ENCODE assay signal across 12 cellular contexts in genomic region chrX:19649227-19650009, GRCh38.
DNase-seq lines count a peak whose midpoint lies in the region; ATAC-seq and TF ChIP-seq lines count a peak whose summit lies in the region.
"Had no signal": no experiment of that assay in that cellular context is flagged by ENCODE, and none has a peak within 500 bp of the region (broad histone marks: within the 10 kb centered on the region; RNA-seq: fewer than 3 reads in every experiment).

No MANE protein-coding gene starts in this region.

- H3K4me1 Mint-ChIP-seq in Caco-2 (ENCODE audit: low read depth, unreplicated experiment): peaks cover 38% of the 10 kb centered on the region
- no peaks in the 10 kb centered on the region for H3K4me1 Mint-ChIP-seq in neural progenitor cell

- no peaks in the 10 kb centered on the region for H3K27me3 ChIP-seq in Caco-2 (replicated peaks; ENCODE audit: control insufficient read depth, insufficient read depth, low read length)
- no peaks in the 10 kb centered on the region for H3K27me3 ChIP-seq in neural progenitor cell
- H3K27me3 ChIP-seq: body of pancreas had no signal

- H3K4me3 Mint-ChIP-seq in Caco-2 (ENCODE audit: unreplicated experiment) (no peak overlapping the region), neural progenitor cell (no peak overlapping the region)

- intact Hi-C loops in Caco-2 (cut with micrococcal nuclease; ENCODE audit: unreplicated experiment) (no loop called here), sciatic nerve (cut with DNase I) (no loop called here)

- H3K9me3 Mint-ChIP-seq in Caco-2 (ENCODE audit: unreplicated experiment): peaks cover 24% of the 10 kb centered on the region
- H3K9me3 Mint-ChIP-seq in neural progenitor cell: no peaks in the 10 kb centered on the region

- no peak for DNase-seq in Caco-2
- DNase-seq in RPMI7951 (ENCODE audit: low read depth): peak; percentile 15
- peak; percentile 85 for DNase-seq in fibroblast of peridontal ligament (ENCODE audit: extremely low read depth)
- DNase-seq in sciatic nerve (ENCODE audit: low spot score): no peak
- no peak for DNase-seq in GM19240 (ENCODE audit: insufficient read length, low spot score)
- DNase-seq in EL: no peak
- DNase-seq in neural progenitor cell (ENCODE audit: low spot score): no peak
- DNase-seq: body of pancreas, hippocampal formation had no signal

- H3K9me3 ChIP-seq in Caco-2 (no peaks in the 10 kb centered on the region), neural progenitor cell (ENCODE audit: low read depth) (peaks cover 3% of the 10 kb centered on the region)
- H3K9me3 ChIP-seq: body of pancreas had no signal

- H3K4me2 ChIP-seq in neural progenitor cell: no peak overlapping the region

- no peaks in the 10 kb centered on the region for H3F3A ChIP-seq in neural progenitor cell (ENCODE audit: low read depth)

- POLR2A ChIA-PET in Caco-2 (lab: Charles Lee): no interaction called here

- H3K27me3 Mint-ChIP-seq in Caco-2 (ENCODE audit: insufficient read depth, unreplicated experiment) (no peaks in the 10 kb centered on the region), neural progenitor cell (ENCODE audit: insufficient read depth, low read depth) (no peaks in the 10 kb centered on the region)

- BruUV-seq in Caco-2 (replicated peaks; lab: Mats Ljungman, UMichigan): TSS peak; percentile 72

- H3K4me3 ChIP-seq in Caco-2 (ENCODE audit: low read depth, low read length) (no peak overlapping the region), neural progenitor cell (no peak overlapping the region)
- H3K4me3 ChIP-seq: body of pancreas, skin epidermis had no signal

- H3K36me3 ChIP-seq in Caco-2 (ENCODE audit: control insufficient read depth, insufficient read depth, low read length) (no peaks in the 10 kb centered on the region), neural progenitor cell (no peaks in the 10 kb centered on the region)

- no peaks in the 10 kb centered on the region for H4K20me1 ChIP-seq in neural progenitor cell (ENCODE audit: low read depth)

- CTCF ChIA-PET in Caco-2 (lab: Charles Lee): no interaction called here

- H3K4me1 ChIP-seq in Caco-2: peaks cover 5% of the 10 kb centered on the region
- H3K4me1 ChIP-seq in neural progenitor cell: peaks cover 3% of the 10 kb centered on the region
- H3K4me1 ChIP-seq: body of pancreas had no signal

- ATAC-seq in sciatic nerve: peak; percentile 63
- ATAC-seq: activated CD4-positive, CD25-positive, alpha-beta regulatory T cell treated with anti-CD3 and anti-CD28 coated beads, Interleukin-2, amount 50 U/mL, for 24 hours; body of pancreas; left lobe of liver had no signal

- H2AFZ ChIP-seq in neural progenitor cell (replicated peaks): no peak overlapping the region

- H3K9ac ChIP-seq in neural progenitor cell: no peak overlapping the region

- H3K27ac ChIP-seq in neural progenitor cell: no peak overlapping the region
- H3K27ac ChIP-seq: body of pancreas had no signal

- no peaks in the 10 kb centered on the region for H3K79me2 ChIP-seq in neural progenitor cell (ENCODE audit: low read depth)

- TF ChIP-seq CTCF in Caco-2 (IDR thresholded peaks at IDR 0.05; ENCODE audit: insufficient read depth in 1 of 2, low read depth in 1 of 2, low read length in 1 of 2, severe bottlenecking in 1 of 2, unreplicated experiment in 1 of 2): no peak
- TF ChIP-seq CTCF in neural progenitor cell (IDR thresholded peaks at IDR 0.05): no peak

- H3K27ac Mint-ChIP-seq in Caco-2 (ENCODE audit: unreplicated experiment) (peak overlapping the region; percentile 60), neural progenitor cell (no peak overlapping the region)

- H3K36me3 Mint-ChIP-seq in Caco-2 (ENCODE audit: insufficient read depth, unreplicated experiment) (peaks cover 24% of the 10 kb centered on the region), neural progenitor cell (no peaks in the 10 kb centered on the region)

Comparison
In these comparisons a context has a peak if more than half of its experiments do, and no peak if none do; other contexts are left out.
1. DNase-seq: peak in RPMI7951 (single experiment) and fibroblast of peridontal ligament (single experiment); none in Caco-2 (0 of 2), sciatic nerve (single experiment), GM19240 (single experiment), EL (single experiment) and neural progenitor cell (single experiment).